Comparison of ENCODE assay signal across 7 cellular contexts in the genomic region with DNA sequence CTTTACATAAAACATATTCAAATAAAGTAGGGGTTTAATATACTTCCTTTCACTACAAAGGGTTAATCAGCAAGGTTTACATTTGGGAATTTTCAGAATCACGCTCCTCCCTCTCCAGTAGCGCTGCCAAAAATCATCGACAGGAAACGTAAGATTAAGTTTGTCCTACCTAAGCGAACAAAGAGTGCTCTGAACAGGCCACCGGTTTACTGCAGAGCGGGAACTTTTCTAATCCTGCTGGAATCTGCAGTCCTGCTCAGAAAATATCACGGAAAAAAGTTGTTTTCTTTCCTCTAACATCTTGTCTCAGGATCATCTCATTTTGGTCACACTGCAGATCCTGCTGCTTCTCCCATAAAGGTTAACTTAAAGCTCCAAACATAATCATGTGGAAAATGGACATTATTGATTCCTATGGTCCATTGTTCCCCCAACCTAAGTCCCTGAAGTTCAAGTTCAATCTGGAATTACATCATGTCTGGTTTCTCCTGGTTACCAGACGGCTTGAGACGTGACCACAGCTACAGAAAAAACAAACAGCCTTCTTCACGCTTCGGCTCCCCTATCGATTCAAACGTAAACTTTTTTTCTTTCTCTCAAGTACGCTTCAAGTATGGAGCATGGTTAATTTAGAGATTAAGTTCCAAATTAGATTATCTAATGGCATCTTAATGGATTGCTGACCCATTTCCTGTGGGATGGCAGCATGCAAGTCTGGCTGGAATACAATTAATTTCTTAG.
A peak's percentile ranks its signal among the peaks of the same experiment; 100 is the strongest.
DNase-seq lines count a peak whose midpoint lies in the region; ATAC-seq, FAIRE-seq and TF ChIP-seq lines count a peak whose summit lies in the region.

No MANE protein-coding gene starts in this region.

- no peaks in the 10 kb centered on the region for H3K36me3 Mint-ChIP-seq in Caco-2 (ENCODE audit: insufficient read depth, unreplicated experiment)

- H4K20me1 ChIP-seq in keratinocyte (ENCODE audit: control insufficient read depth, extremely low read depth, insufficient read depth, low read length), result no peaks in the 10 kb centered on the region

- intact Hi-C loops in Caco-2 (cut with micrococcal nuclease; ENCODE audit: unreplicated experiment), result no loop called here

- TF ChIP-seq EP300 in tibial nerve (IDR thresholded peaks at IDR 0.05), result peak in 1 of 2 donors; percentile 23

- H3K4me1 Mint-ChIP-seq in Caco-2 (ENCODE audit: low read depth, unreplicated experiment), result no peaks in the 10 kb centered on the region

- 14 to 22% methylated on average over 15 of the region's 15 CpGs for WGBS in tibial nerve, 2 donors

- H3K9me3 ChIP-seq in keratinocyte (ENCODE audit: control insufficient read depth, low read depth, low read length) (no peaks in the 10 kb centered on the region), tibial nerve (no peaks in the 10 kb centered on the region), Caco-2 (no peaks in the 10 kb centered on the region)

- H3K4me3 Mint-ChIP-seq in Caco-2 (ENCODE audit: unreplicated experiment), result no peak overlapping the region

- DNase-seq in NCI-H1105 treated with DMSO at 0.1 percent for 48 hours (lab: John Stamatoyannopoulos, UW) (peak; percentile 88), astrocyte of the cerebellum (ENCODE audit: low read depth) (peak; percentile 92), keratinocyte (ENCODE audit: low read depth, low spot score) (no peak), tibial nerve (ENCODE audit: low spot score in 2 of 2) (no peak), Caco-2 (no peak)
- DNase-seq in activated CD8-positive, alpha-beta memory T cell treated with anti-CD3 and anti-CD28 coated beads for 24 hours, result no peak

- CTCF ChIA-PET in Caco-2 (lab: Charles Lee), result no interaction called here

- peak overlapping the region; percentile 22 for H3K4me3 ChIP-seq in astrocyte of the cerebellum (ENCODE audit: low read depth, low read length)
- H3K4me3 ChIP-seq in keratinocyte (ENCODE audit: control insufficient read depth in 2 of 3, extremely low read depth in 1 of 3, insufficient read depth in 2 of 3, low read depth in 1 of 3, low read length in 3 of 3), result peak overlapping the region in 2 of 3 experiments; percentile 1 to 47
- H3K4me3 ChIP-seq in tibial nerve, result peak overlapping the region in 2 of 4 donors; percentile 4 to 15
- no peak overlapping the region for H3K4me3 ChIP-seq in Caco-2 (ENCODE audit: low read depth, low read length)

- H3K9me3 Mint-ChIP-seq in Caco-2 (ENCODE audit: unreplicated experiment), result no peaks in the 10 kb centered on the region

- peak overlapping the region; percentile 60 for H3K27ac ChIP-seq in keratinocyte (ENCODE audit: control insufficient read depth, insufficient read depth, low read length)
- H3K27ac ChIP-seq in tibial nerve, result peak overlapping the region in 3 of 4 donors; percentile 26 to 73 (median 36)

- H3K27me3 ChIP-seq in keratinocyte (ENCODE audit: control insufficient read depth, extremely low read depth, insufficient read depth, low read length) (no peaks in the 10 kb centered on the region), tibial nerve (no peaks in the 10 kb centered on the region), Caco-2 (replicated peaks; ENCODE audit: control insufficient read depth, insufficient read depth, low read length) (no peaks in the 10 kb centered on the region)

- H3K36me3 ChIP-seq in keratinocyte (ENCODE audit: control insufficient read depth in 2 of 2, extremely low read depth in 1 of 2, insufficient read depth in 2 of 2, low read length in 2 of 2) (peaks cover 0 to 4% of the 10 kb centered on the region in 2 experiments), tibial nerve (no peaks in the 10 kb centered on the region), Caco-2 (ENCODE audit: control insufficient read depth, insufficient read depth, low read length) (no peaks in the 10 kb centered on the region)

- H3K79me2 ChIP-seq in keratinocyte (ENCODE audit: control insufficient read depth, insufficient read depth, low read length), result no peaks in the 10 kb centered on the region

- peak overlapping the region; percentile 62 for H2AFZ ChIP-seq in keratinocyte (ENCODE audit: control insufficient read depth, low read length)

- peak overlapping the region; percentile 48 for H3K9ac ChIP-seq in keratinocyte (ENCODE audit: control insufficient read depth, extremely low read depth, insufficient read depth, low read length)

- no TSS peak for BruUV-seq in Caco-2 (replicated peaks; lab: Mats Ljungman, UMichigan)

- peak; percentile 75 for FAIRE-seq in keratinocyte (lab: Jason Lieb, UNC)

- H3K4me1 ChIP-seq in keratinocyte (ENCODE audit: control insufficient read depth, extremely low read depth, insufficient read depth, low read length) (peaks cover 15% of the 10 kb centered on the region), tibial nerve (peaks cover 0 to 41% (median 9%) of the 10 kb centered on the region in 4 donors), Caco-2 (no peaks in the 10 kb centered on the region)

- no peaks in the 10 kb centered on the region for H3K9me1 ChIP-seq in keratinocyte (ENCODE audit: control insufficient read depth, extremely low read depth, insufficient read depth, low read length)

- H3K4me2 ChIP-seq in keratinocyte (ENCODE audit: control insufficient read depth, extremely low read depth, insufficient read depth, low read depth, low read length), result peak overlapping the region; percentile 88

- no peak for TF ChIP-seq POLR2A in tibial nerve (IDR thresholded peaks at IDR 0.05)

- in situ Hi-C loops in astrocyte of the cerebellum (cut with HindIII; ENCODE audit: low sequenced_read_pairs), result no loop called here

- TF ChIP-seq CTCF in astrocyte of the cerebellum (IDR thresholded peaks at IDR 0.05; ENCODE audit: low read depth, low read length, missing control alignments) (no peak), keratinocyte (optimal IDR thresholded peaks at IDR 0.05 in 1 of 3, IDR thresholded peaks at IDR 0.05 in 1 of 3, conservative IDR thresholded peaks at IDR 0.05 in 1 of 3; ENCODE audit: extremely low read depth in 1 of 3, insufficient read depth in 2 of 3, low read length in 3 of 3) (no peak), tibial nerve (IDR thresholded peaks at IDR 0.05) (no peak), Caco-2 (IDR thresholded peaks at IDR 0.05; ENCODE audit: insufficient read depth in 1 of 2, low read depth in 1 of 2, low read length in 1 of 2, severe bottlenecking in 1 of 2, unreplicated experiment in 1 of 2) (no peak)

- no peak overlapping the region for H3K27ac Mint-ChIP-seq in Caco-2 (ENCODE audit: unreplicated experiment)

- no peaks in the 10 kb centered on the region for H3K27me3 Mint-ChIP-seq in Caco-2 (ENCODE audit: insufficient read depth, unreplicated experiment)

- ATAC-seq in HG03135 (IDR thresholded peaks at IDR 0.05; ENCODE audit: unreplicated experiment), result no peak

- dilution Hi-C loops in keratinocyte (cut with MboI; ENCODE audit: extremely low pct_ligation_motif_present, low sequenced_read_pairs), result no loop called here

- POLR2A ChIA-PET in Caco-2 (lab: Charles Lee), result no interaction called here

Comparison
In these comparisons a context has a peak if more than half of its experiments do, and no peak if none do; other contexts are left out.
1. DNase-seq: peak in NCI-H1105 treated with DMSO at 0.1 percent for 48 hours (single experiment) and astrocyte of the cerebellum (single experiment); none in keratinocyte (single experiment), tibial nerve (0 of 2), Caco-2 (0 of 2) and activated CD8-positive, alpha-beta memory T cell treated with anti-CD3 and anti-CD28 coated beads for 24 hours (single experiment).